17 cellular contexts compared by ENCODE assay signal in the genomic region with DNA sequence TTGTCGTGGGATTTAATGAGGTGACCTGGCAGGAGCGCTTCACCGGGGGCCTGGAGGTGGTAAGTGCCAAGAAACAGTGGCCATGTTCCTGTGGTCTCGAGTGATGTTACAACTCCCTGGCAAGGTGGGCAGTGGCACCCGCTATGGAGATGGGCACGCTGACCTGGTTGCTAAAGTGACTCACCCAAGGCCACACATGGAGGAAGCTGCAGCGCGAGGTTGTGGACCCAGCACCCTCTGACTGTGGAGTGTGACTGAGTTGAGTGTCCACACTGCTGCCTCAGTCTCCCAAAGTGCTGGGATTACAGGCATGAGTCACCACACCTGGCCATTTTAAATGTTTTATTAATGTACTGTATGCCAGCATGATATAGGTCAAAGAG.
DNase-seq lines count a peak whose midpoint lies in the region; ATAC-seq, FAIRE-seq and TF ChIP-seq lines count a peak whose summit lies in the region.
"Had no signal": no experiment of that assay in that cellular context is flagged by ENCODE, and none has a peak within 500 bp of the region (broad histone marks: within the 10 kb centered on the region; RNA-seq: fewer than 3 reads in every experiment).

No MANE protein-coding gene starts in this region.

- no peak for TF ChIP-seq POLR2A in HepG2 (IDR thresholded peaks at IDR 0.05; ENCODE audit: insufficient read depth in 1 of 2, low read depth in 2 of 2, low read length in 2 of 2)
- no peak for TF ChIP-seq POLR2A in right lobe of liver (IDR thresholded peaks at IDR 0.05)

- H3K9me3 ChIP-seq in HepG2 (ENCODE audit: low read length) (no peaks in the 10 kb centered on the region), right lobe of liver (no peaks in the 10 kb centered on the region), PC-3 (ENCODE audit: low read length) (no peaks in the 10 kb centered on the region)

- H3K27ac ChIP-seq in HepG2 (ENCODE audit: extremely low read length, insufficient read depth, low read length) (no peak overlapping the region), right lobe of liver (no peak overlapping the region), PC-3 (ENCODE audit: low read length) (no peak overlapping the region)
- H3K27ac ChIP-seq: C4-2B had no signal

- no peaks in the 10 kb centered on the region for H3K36me3 ChIP-seq in HepG2 (replicated peaks in 1 of 2; ENCODE audit: control insufficient read depth in 1 of 2, insufficient read depth in 2 of 2, low read length in 2 of 2)
- H3K36me3 ChIP-seq in right lobe of liver: no peaks in the 10 kb centered on the region
- H3K36me3 ChIP-seq in PC-3 (ENCODE audit: low read depth, low read length): no peaks in the 10 kb centered on the region

- peaks cover 2% of the 10 kb centered on the region for H3K9me3 Mint-ChIP-seq in chondrocyte (ENCODE audit: low read depth)
- H3K9me3 Mint-ChIP-seq: CD4-positive, alpha-beta T cell had no signal

- in situ Hi-C loops in HepG2 (cut with HindIII; ENCODE audit: extremely low pct_ligation_motif_present, low pct_unique_long_range_greater_than_20kb): no loop called here

- peaks cover 27% of the 10 kb centered on the region for H3K27me3 Mint-ChIP-seq in chondrocyte (ENCODE audit: low read depth)
- H3K27me3 Mint-ChIP-seq: CD4-positive, alpha-beta T cell; IgD-negative memory B cell had no signal

- no peak for TF ChIP-seq RAD21 in HepG2 (CRISPR knock-in tag; IDR thresholded peaks at IDR 0.05)

- ATAC-seq in HepG2: no peak
- ATAC-seq in right lobe of liver: no peak
- no peak for ATAC-seq in PC-3
- ATAC-seq: GM12878 had no signal

- CTCF ChIA-PET in HepG2 (lab: Yijun Ruan, JAX; ENCODE audit: low intra/inter-chr PET ratio, low total read pairs) (no interaction called here), PC-3 (lab: Charles Lee) (no interaction called here)

- H2AFZ ChIP-seq in HepG2 (ENCODE audit: low read length) (no peak overlapping the region), PC-3 (ENCODE audit: low read length) (no peak overlapping the region)

- H3K4me2 ChIP-seq in HepG2 (ENCODE audit: low read depth, low read length) (no peak overlapping the region), PC-3 (ENCODE audit: low read length) (no peak overlapping the region)

- H3F3A ChIP-seq in PC-3 (ENCODE audit: low read length, unreplicated experiment): no peaks in the 10 kb centered on the region

- no peak overlapping the region for H3K4me3 Mint-ChIP-seq in chondrocyte (ENCODE audit: unreplicated experiment)
- H3K4me3 Mint-ChIP-seq: B cell; CD4-positive, alpha-beta T cell; IgD-negative memory B cell had no signal

- POLR2A ChIA-PET in HepG2 (lab: Yijun Ruan, JAX): no interaction called here
- POLR2A ChIA-PET in PC-3 (lab: Charles Lee; ENCODE audit: unreplicated experiment): no interaction called here

- no peaks in the 10 kb centered on the region for H3K9me2 ChIP-seq in PC-3 (replicated peaks; ENCODE audit: low read length)

- no peak overlapping the region for H3K27ac Mint-ChIP-seq in chondrocyte (ENCODE audit: unreplicated experiment)
- H3K27ac Mint-ChIP-seq: B cell; CD4-positive, alpha-beta T cell had no signal

- intact Hi-C loops in HepG2 (cut with micrococcal nuclease; ENCODE audit: unreplicated experiment): no loop called here
- intact Hi-C loops in right lobe of liver (cut with DNase I): no loop called here
- intact Hi-C loops in PC-3 (cut with micrococcal nuclease): no loop called here

- peaks cover 1 to 44% of the 10 kb centered on the region in 2 experiments; a peak in 4 of 5 replicates for H3K27me3 ChIP-seq in HepG2 (ENCODE audit: control insufficient read depth in 1 of 2, insufficient read depth in 2 of 2, low read length in 2 of 2)
- H3K27me3 ChIP-seq in right lobe of liver: no peaks in the 10 kb centered on the region
- H3K27me3 ChIP-seq in PC-3 (ENCODE audit: low read length): no peaks in the 10 kb centered on the region

- BruUV-seq in HepG2 (replicated peaks; lab: Mats Ljungman, UMichigan): no TSS peak
- BruUV-seq in PC-3 (replicated peaks; lab: Mats Ljungman, UMichigan): no TSS peak

- WGBS in HepG2 (ENCODE audit: low lambda C conversion rate): 61% methylated on average over 6 of the region's 8 CpGs
- 93% methylated on average over 3 of the region's 8 CpGs for WGBS in right lobe of liver (ENCODE audit: insufficient coverage, low coverage, low lambda C conversion rate, missing lambda C conversion rate)

- H3K79me2 ChIP-seq in HepG2 (ENCODE audit: insufficient read depth, low read length) (no peaks in the 10 kb centered on the region), PC-3 (ENCODE audit: low read length) (no peaks in the 10 kb centered on the region)

- FAIRE-seq in HepG2 (lab: Jason Lieb, UNC): no peak
- FAIRE-seq: GM12878, HTR-8/SVneo had no signal

- H3K4me1 Mint-ChIP-seq in chondrocyte (ENCODE audit: low read depth): no peaks in the 10 kb centered on the region

- H3K4me3 ChIP-seq in HepG2 (replicated peaks in 1 of 3; ENCODE audit: insufficient read depth in 1 of 3, low read depth in 2 of 3, low read length in 3 of 3): no peak overlapping the region
- H3K4me3 ChIP-seq in right lobe of liver: no peak overlapping the region
- H3K4me3 ChIP-seq in PC-3 (ENCODE audit: low read length): no peak overlapping the region
- H3K4me3 ChIP-seq: GM12878 had no signal

- DNase-seq in HepG2 (ENCODE audit: low spot score) (no peak), right lobe of liver (no peak), PC-3 (peak; percentile 36), chondrocyte (ENCODE audit: low spot score) (peak; percentile 56), iPS-NIHi11 (ENCODE audit: low spot score) (no peak), anterior cingulate cortex (lab: John Stamatoyannopoulos, UW) (no peak)
- no peak for DNase-seq in stimulated activated naive CD4-positive, alpha-beta T cell (lab: John Stamatoyannopoulos, UW)
- DNase-seq: CD4-positive, alpha-beta T cell; DMS153; DND-41; EL; GOT3 had no signal

- TF ChIP-seq EP300 in HepG2 (IDR thresholded peaks at IDR 0.05; ENCODE audit: low read depth in 2 of 2, low read length in 2 of 2) (no peak), HepG2 (CRISPR knock-in tag; IDR thresholded peaks at IDR 0.05; ENCODE audit: borderline replicate concordance) (no peak)

- no peaks in the 10 kb centered on the region for H3K36me3 Mint-ChIP-seq in chondrocyte (ENCODE audit: low read depth)

- H3K4me1 ChIP-seq in HepG2 (ENCODE audit: insufficient read depth, low read length) (no peaks in the 10 kb centered on the region), right lobe of liver (no peaks in the 10 kb centered on the region), PC-3 (ENCODE audit: insufficient read depth, low read length) (peaks cover 25% of the 10 kb centered on the region)

- TF ChIP-seq CTCF in HepG2 (CRISPR knock-in tag; IDR thresholded peaks at IDR 0.05) (no peak), right lobe of liver (IDR thresholded peaks at IDR 0.05) (no peak), PC-3 (conservative IDR thresholded peaks at IDR 0.05; ENCODE audit: low read depth, low read length) (no peak), chondrocyte (IDR thresholded peaks at IDR 0.05) (no peak)

- no peaks in the 10 kb centered on the region for H4K20me1 ChIP-seq in HepG2 (ENCODE audit: insufficient read depth, low read length)
- H4K20me1 ChIP-seq in PC-3 (ENCODE audit: low read length): no peaks in the 10 kb centered on the region

- H3K9ac ChIP-seq in HepG2 (ENCODE audit: insufficient read depth, low read depth, low read length): no peak overlapping the region
- H3K9ac ChIP-seq in PC-3 (ENCODE audit: low read length): no peak overlapping the region

TF ChIP-seq in HepG2, 621 proteins besides CTCF, POLR2A, EP300 and RAD21:
- TF ChIP-seq, protein P1, sequence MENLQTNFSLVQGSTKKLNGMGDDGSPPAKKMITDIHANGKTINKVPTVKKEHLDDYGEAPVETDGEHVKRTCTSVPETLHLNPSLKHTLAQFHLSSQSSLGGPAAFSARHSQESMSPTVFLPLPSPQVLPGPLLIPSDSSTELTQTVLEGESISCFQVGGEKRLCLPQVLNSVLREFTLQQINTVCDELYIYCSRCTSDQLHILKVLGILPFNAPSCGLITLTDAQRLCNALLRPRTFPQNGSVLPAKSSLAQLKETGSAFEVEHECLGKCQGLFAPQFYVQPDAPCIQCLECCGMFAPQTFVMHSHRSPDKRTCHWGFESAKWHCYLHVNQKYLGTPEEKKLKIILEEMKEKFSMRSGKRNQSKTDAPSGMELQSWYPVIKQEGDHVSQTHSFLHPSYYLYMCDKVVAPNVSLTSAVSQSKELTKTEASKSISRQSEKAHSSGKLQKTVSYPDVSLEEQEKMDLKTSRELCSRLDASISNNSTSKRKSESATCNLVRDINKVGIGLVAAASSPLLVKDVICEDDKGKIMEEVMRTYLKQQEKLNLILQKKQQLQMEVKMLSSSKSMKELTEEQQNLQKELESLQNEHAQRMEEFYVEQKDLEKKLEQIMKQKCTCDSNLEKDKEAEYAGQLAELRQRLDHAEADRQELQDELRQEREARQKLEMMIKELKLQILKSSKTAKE (CRISPR knock-in tag; IDR thresholded peaks at IDR 0.05; ENCODE audit: borderline replicate concordance): no peak
- TF ChIP-seq MTA1 (CRISPR knock-in tag; IDR thresholded peaks at IDR 0.05; ENCODE audit: borderline replicate concordance): no peak
- no peak for TF ChIP-seq HNRNPL (IDR thresholded peaks at IDR 0.05; ENCODE audit: low read depth, low read length)
- peak; percentile 47; the same call in 1 of the 2 replicates for TF ChIP-seq ZBTB33 (CRISPR knock-in tag; IDR thresholded peaks at IDR 0.05)
- TF ChIP-seq TEAD2 (CRISPR knock-in tag; IDR thresholded peaks at IDR 0.05): no peak
- TF ChIP-seq MTF2 (CRISPR knock-in tag; IDR thresholded peaks at IDR 0.05; ENCODE audit: borderline replicate concordance): no peak

Comparison
In these comparisons a context has a peak if more than half of its experiments do, and no peak if none do; other contexts are left out.
1. DNase-seq: peak in PC-3 (single experiment) and chondrocyte (single experiment); none in HepG2 (single experiment), right lobe of liver (0 of 3), iPS-NIHi11 (single experiment), anterior cingulate cortex (0 of 58) and stimulated activated naive CD4-positive, alpha-beta T cell (0 of 6).